ENCODE assay signal across 1 cellular context in genomic region chr17:75978938-75979704, GRCh38.
TF ChIP-seq lines count a peak whose summit lies in the region.

ACOX1 (minus strand) TSS chr17:75979166; CDS start chr17:75979073, 93 bp downstream.
TEN1 (plus strand) TSS chr17:75979240; CDS start chr17:75986193, 6,953 bp downstream.

TF ChIP-seq in HepG2, 621 proteins besides CTCF, POLR2A, EP300 and RAD21 (continued from another document and continues in another):
- 0 out of 2 replicates have a peak, but pooled peaks have one; percentile 29 for TF ChIP-seq SP140L (CRISPR knock-in tag; IDR thresholded peaks at IDR 0.05; ENCODE audit: borderline replicate concordance)
- TF ChIP-seq ZBTB33 (CRISPR knock-in tag; IDR thresholded peaks at IDR 0.05): peak; percentile 65
- TF ChIP-seq NR1H2 (CRISPR knock-in tag; IDR thresholded peaks at IDR 0.05; ENCODE audit: borderline replicate concordance, low read depth): no peak
- TF ChIP-seq SSRP1 (CRISPR knock-in tag; IDR thresholded peaks at IDR 0.05): peak; percentile 70; the same call in 1 of the 2 replicates
- TF ChIP-seq TBX3 (IDR thresholded peaks at IDR 0.05; ENCODE audit: borderline replicate concordance): peak; percentile 78; the same call in 1 of the 2 replicates
- TF ChIP-seq ZSCAN9 (CRISPR knock-in tag; IDR thresholded peaks at IDR 0.05; ENCODE audit: borderline replicate concordance): peak; percentile 83
- peak; percentile 68; the same call in 1 of the 2 replicates for TF ChIP-seq ZNF674 (CRISPR knock-in tag; IDR thresholded peaks at IDR 0.05; ENCODE audit: low read depth)
- no peak for TF ChIP-seq ATAD3A (CRISPR knock-in tag; IDR thresholded peaks at IDR 0.05)
- TF ChIP-seq ZNF775 (CRISPR knock-in tag; IDR thresholded peaks at IDR 0.05; ENCODE audit: borderline replicate concordance): no peak; the same call in 1 of the 2 replicates
- no peak for TF ChIP-seq FLYWCH1 (CRISPR knock-in tag; IDR thresholded peaks at IDR 0.05)
- no peak; the same call in none of the 2 replicates for TF ChIP-seq HMG20B (CRISPR knock-in tag; conservative IDR thresholded peaks at IDR 0.05)
- no peak; the same call in none of the 2 replicates for TF ChIP-seq ZKSCAN8 (CRISPR knock-in tag; IDR thresholded peaks at IDR 0.05; ENCODE audit: borderline replicate concordance)
- peak; percentile 61 for TF ChIP-seq KDM6A (CRISPR knock-in tag; IDR thresholded peaks at IDR 0.05; ENCODE audit: low read depth)
- TF ChIP-seq SP1 (IDR thresholded peaks at IDR 0.05): no peak
- TF ChIP-seq SP1 (CRISPR knock-in tag; IDR thresholded peaks at IDR 0.05): peak; percentile 82
- no peak for TF ChIP-seq TERF1 (CRISPR knock-in tag; IDR thresholded peaks at IDR 0.05)
- TF ChIP-seq KLF13 (CRISPR knock-in tag; IDR thresholded peaks at IDR 0.05): no peak
- TF ChIP-seq NR2F6 (IDR thresholded peaks at IDR 0.05): peak; percentile 68
- peak; percentile 15 for TF ChIP-seq NR2F6 (CRISPR knock-in tag; IDR thresholded peaks at IDR 0.05)
- TF ChIP-seq SOX13 (IDR thresholded peaks at IDR 0.05): peak; percentile 42; the same call in 1 of the 2 replicates
- peak in 1 of 2 experiments; percentile 74; a peak in 2 of 4 replicates for TF ChIP-seq SOX13 (CRISPR knock-in tag; conservative IDR thresholded peaks at IDR 0.05 in 1 of 2, IDR thresholded peaks at IDR 0.05 in 1 of 2)
- TF ChIP-seq NR2C2 (CRISPR knock-in tag; IDR thresholded peaks at IDR 0.05; ENCODE audit: borderline replicate concordance): peak; percentile 85
- peak in 1 of 2 experiments; percentile 51; a peak in 1 of 4 replicates for TF ChIP-seq REST (IDR thresholded peaks at IDR 0.05; ENCODE audit: borderline replicate concordance in 1 of 2, low read depth in 1 of 2, low read length in 2 of 2)
- no peak for TF ChIP-seq GMEB2 (CRISPR knock-in tag; IDR thresholded peaks at IDR 0.05; ENCODE audit: low read depth)
- TF ChIP-seq SIN3B (IDR thresholded peaks at IDR 0.05; ENCODE audit: low read length): 0 out of 2 replicates have a peak, but pooled peaks have one; percentile 17
- peak; percentile 99 for TF ChIP-seq RAD51 (IDR thresholded peaks at IDR 0.05; ENCODE audit: borderline replicate concordance)
- peak; percentile 88; the same call in 1 of the 2 replicates for TF ChIP-seq E2F2 (CRISPR knock-in tag; IDR thresholded peaks at IDR 0.05; ENCODE audit: borderline replicate concordance)
- TF ChIP-seq SRSF1 (optimal IDR thresholded peaks at IDR 0.05; ENCODE audit: low read depth, low read length): peak; percentile 91
- TF ChIP-seq ZNF567 (CRISPR knock-in tag; IDR thresholded peaks at IDR 0.05; ENCODE audit: borderline replicate concordance): 0 out of 2 replicates have a peak, but pooled peaks have one; percentile 72
- TF ChIP-seq SNAI1 (CRISPR knock-in tag; IDR thresholded peaks at IDR 0.05; ENCODE audit: borderline replicate concordance): peak; percentile 84; the same call in 1 of the 2 replicates
- peak; percentile 86 for TF ChIP-seq THAP11 (CRISPR knock-in tag; IDR thresholded peaks at IDR 0.05)
- peak; percentile 18; the same call in 1 of the 2 replicates for TF ChIP-seq ZNF143 (CRISPR knock-in tag; IDR thresholded peaks at IDR 0.05)
- TF ChIP-seq SOX5 (CRISPR knock-in tag; IDR thresholded peaks at IDR 0.05; ENCODE audit: borderline replicate concordance): peak; percentile 50; the same call in 1 of the 2 replicates
- TF ChIP-seq ZNF513 (CRISPR knock-in tag; conservative IDR thresholded peaks at IDR 0.05): no peak
- TF ChIP-seq SNRNP70 (IDR thresholded peaks at IDR 0.05; ENCODE audit: low read depth, low read length): no peak
- TF ChIP-seq TCF7 (IDR thresholded peaks at IDR 0.05; ENCODE audit: low read depth): peak; percentile 3; the same call in 1 of the 2 replicates
- TF ChIP-seq HMGA1 (CRISPR knock-in tag; conservative IDR thresholded peaks at IDR 0.05): no peak
- 0 out of 2 replicates have a peak, but pooled peaks have one; percentile 81 for TF ChIP-seq HOXA9 (CRISPR knock-in tag; IDR thresholded peaks at IDR 0.05; ENCODE audit: borderline replicate concordance)
- TF ChIP-seq ATRX (CRISPR knock-in tag; IDR thresholded peaks at IDR 0.05; ENCODE audit: borderline replicate concordance): no peak
- no peak for TF ChIP-seq SRSF9 (IDR thresholded peaks at IDR 0.05; ENCODE audit: borderline replicate concordance, insufficient read depth, low read depth, low read length, poor library complexity, severe bottlenecking)
- peak; percentile 80 for TF ChIP-seq IKZF5 (CRISPR knock-in tag; IDR thresholded peaks at IDR 0.05)
- TF ChIP-seq CEBPG (CRISPR knock-in tag; IDR thresholded peaks at IDR 0.05): peak; percentile 79
- TF ChIP-seq HNF4A (CRISPR knock-in tag; IDR thresholded peaks at IDR 0.05): peak; percentile 38
- no peak for TF ChIP-seq ZNF3 (CRISPR knock-in tag; IDR thresholded peaks at IDR 0.05)
- TF ChIP-seq FOSL1 (CRISPR knock-in tag; IDR thresholded peaks at IDR 0.05; ENCODE audit: borderline replicate concordance): 0 out of 2 replicates have a peak, but pooled peaks have one; percentile 27
- peak; percentile 84 for TF ChIP-seq ZNF784 (CRISPR knock-in tag; IDR thresholded peaks at IDR 0.05; ENCODE audit: borderline replicate concordance)
- peak; percentile 80 for TF ChIP-seq ZNF160 (CRISPR knock-in tag; IDR thresholded peaks at IDR 0.05)
